Comparison of ENCODE assay signal across 8 cellular contexts in the genomic region with DNA sequence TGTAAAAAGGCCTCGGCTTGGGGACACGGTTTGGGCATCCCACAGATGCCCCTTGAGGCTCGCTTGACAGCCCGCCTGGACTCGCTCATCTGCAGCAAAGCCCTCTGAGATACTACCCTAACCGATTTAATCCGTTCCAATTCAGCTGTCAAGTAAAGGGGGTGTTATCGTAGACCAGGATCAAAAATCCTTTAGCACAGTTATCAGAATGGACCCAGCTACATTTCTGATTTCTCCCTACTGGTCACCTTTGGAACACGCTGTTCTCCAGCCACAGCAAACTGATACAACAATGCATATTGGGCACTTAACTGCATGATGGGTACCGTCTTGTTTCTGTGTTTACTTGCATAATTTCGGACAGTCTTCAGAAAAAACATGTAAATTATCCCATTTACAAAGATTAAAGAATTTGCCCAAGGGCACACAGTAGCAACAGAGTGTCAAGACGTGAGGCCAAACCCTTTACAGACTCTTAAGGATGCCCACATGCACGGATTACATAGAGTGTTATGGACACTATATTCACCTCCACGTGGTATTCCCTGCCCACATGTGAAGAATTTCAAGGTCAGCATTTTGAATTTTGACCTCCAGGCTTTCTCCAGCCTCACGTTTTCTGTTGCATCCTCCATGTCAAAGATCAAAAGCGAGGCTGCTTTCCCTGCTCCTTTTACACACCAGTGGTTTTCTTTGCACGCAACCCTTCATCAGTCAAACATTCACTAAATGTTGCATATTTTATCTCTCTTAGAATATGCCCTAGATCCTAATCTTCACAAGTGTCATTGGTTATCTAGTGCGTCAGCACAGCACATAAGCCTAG. TPM values are rescaled to one million over a fixed set of nuclear protein-coding genes. Genes with fewer than 3 reads are reported as not detected.
DNase-seq lines count a peak whose midpoint lies in the region; ATAC-seq and TF ChIP-seq lines count a peak whose summit lies in the region.

No MANE protein-coding gene starts in this region.

- POLR2A ChIA-PET in Caco-2 (lab: Charles Lee), result interaction anchor here (0.9 to 3.4 kb wide), 3 partner anchors 24 to 96 kb away, joined by 3 to 23 read pairs (median 4); no protein-coding TSS in a partner anchor

- H3K9me3 Mint-ChIP-seq in Caco-2 (ENCODE audit: unreplicated experiment) (no peaks in the 10 kb centered on the region), osteocyte (ENCODE audit: unreplicated experiment) (no peaks in the 10 kb centered on the region)

- peak overlapping the region; percentile 84 for H3K4me3 ChIP-seq in Caco-2 (ENCODE audit: low read depth, low read length)
- peak overlapping the region in 3 of 4 donors; percentile 56 to 81 (median 73) for H3K4me3 ChIP-seq in Peyer's patch
- no peak overlapping the region for H3K4me3 ChIP-seq in epithelial cell of esophagus (ENCODE audit: low read length)

- peak overlapping the region; percentile 80 for H3K4me3 Mint-ChIP-seq in Caco-2 (ENCODE audit: unreplicated experiment)
- H3K4me3 Mint-ChIP-seq in osteocyte (ENCODE audit: unreplicated experiment), result peak overlapping the region; percentile 95

- no peaks in the 10 kb centered on the region for H3K27me3 Mint-ChIP-seq in Caco-2 (ENCODE audit: insufficient read depth, unreplicated experiment)
- no peaks in the 10 kb centered on the region for H3K27me3 Mint-ChIP-seq in osteocyte (ENCODE audit: unreplicated experiment)

- no peaks in the 10 kb centered on the region for H3K27me3 ChIP-seq in Caco-2 (replicated peaks; ENCODE audit: control insufficient read depth, insufficient read depth, low read length)
- no peaks in the 10 kb centered on the region for H3K27me3 ChIP-seq in Peyer's patch

- peak overlapping the region; percentile 98 for H3K27ac Mint-ChIP-seq in Caco-2 (ENCODE audit: unreplicated experiment)
- H3K27ac Mint-ChIP-seq in osteocyte (ENCODE audit: unreplicated experiment), result peak overlapping the region; percentile 99

- CTCF ChIA-PET in Caco-2 (lab: Charles Lee), result interaction anchor here (0.8 to 2.2 kb wide), 3 partner anchors 24 to 97 kb away, joined by 3 to 14 read pairs (median 4); no protein-coding TSS in a partner anchor

- BruUV-seq in Caco-2 (replicated peaks; lab: Mats Ljungman, UMichigan), result no TSS peak

- H3K27ac ChIP-seq in Peyer's patch, result peak overlapping the region in 3 of 4 donors; percentile 93 to 99 (median 99)

- TF ChIP-seq POLR2A in Peyer's patch (IDR thresholded peaks at IDR 0.05), result no peak

- peaks cover 52% of the 10 kb centered on the region for H3K36me3 Mint-ChIP-seq in Caco-2 (ENCODE audit: insufficient read depth, unreplicated experiment)
- H3K36me3 Mint-ChIP-seq in osteocyte (ENCODE audit: unreplicated experiment), result peaks cover 11% of the 10 kb centered on the region

- DNase-seq in Caco-2, result peak; percentile 40 to 78
- no peak for DNase-seq in Peyer's patch
- no peak for DNase-seq in epithelial cell of esophagus (ENCODE audit: low read depth)
- DNase-seq in osteocyte (ENCODE audit: extremely low spot score, unreplicated experiment), result no peak
- no peak for DNase-seq in anterior cingulate cortex (lab: John Stamatoyannopoulos, UW)
- no peak for DNase-seq in omental fat pad (ENCODE audit: low spot score)

- ATAC-seq in omental fat pad (ENCODE audit: low FRiP score) (no peak), HG02678 (IDR thresholded peaks at IDR 0.05; ENCODE audit: unreplicated experiment) (no peak), GM21447 (IDR thresholded peaks at IDR 0.05; ENCODE audit: unreplicated experiment) (no peak)

- intact Hi-C loops in Caco-2 (cut with micrococcal nuclease; ENCODE audit: unreplicated experiment), result loop anchor here (1.0 to 10.0 kb wide), 3 partner anchors 336 to 431 kb away; a partner anchor contains a TSS

- H3K9me3 ChIP-seq in Caco-2 (no peaks in the 10 kb centered on the region), Peyer's patch (no peaks in the 10 kb centered on the region)

- TF ChIP-seq CTCF in Caco-2 (IDR thresholded peaks at IDR 0.05; ENCODE audit: insufficient read depth in 1 of 2, low read depth in 1 of 2, low read length in 1 of 2, severe bottlenecking in 1 of 2, unreplicated experiment in 1 of 2), result peak; percentile 23 to 37
- TF ChIP-seq CTCF in Peyer's patch (IDR thresholded peaks at IDR 0.05), result peak in 2 of 6 experiments; percentile 37 to 41
- TF ChIP-seq CTCF in epithelial cell of esophagus (IDR thresholded peaks at IDR 0.05; ENCODE audit: insufficient read depth, low read depth, low read length, missing control alignments), result peak; percentile 39
- peak; percentile 43 for TF ChIP-seq CTCF in osteocyte (IDR thresholded peaks at IDR 0.05)
- no peak for TF ChIP-seq CTCF in omental fat pad (IDR thresholded peaks at IDR 0.05)

- peaks cover 36% of the 10 kb centered on the region for H3K4me1 ChIP-seq in Caco-2
- H3K4me1 ChIP-seq in Peyer's patch, result peaks cover 0 to 29% (median 4%) of the 10 kb centered on the region in 4 donors

- H3K4me1 Mint-ChIP-seq in Caco-2 (ENCODE audit: low read depth, unreplicated experiment) (peaks cover 21% of the 10 kb centered on the region), osteocyte (ENCODE audit: unreplicated experiment) (peaks cover 40% of the 10 kb centered on the region)

- no peaks in the 10 kb centered on the region for H3K36me3 ChIP-seq in Caco-2 (ENCODE audit: control insufficient read depth, insufficient read depth, low read length)
- H3K36me3 ChIP-seq in Peyer's patch, result no peaks in the 10 kb centered on the region

RNA-seq across cellular contexts. Expression of a gene that starts 3.2 kb away (rescaled TPM):
- total RNA-seq in Caco-2 (2022) (22.4 and 30.8 TPM in 2 replicates), Peyer's patch (10 to 100 TPM; 33.1 to 71.0 (median 46.7) TPM), osteocyte (30.2 and 55.1 TPM in 2 replicates), omental fat pad (100 to 1,000 TPM; 201 to 329 (median 213) TPM)

Comparison
In these comparisons a context has a peak if more than half of its experiments do, and no peak if none do; other contexts are left out.
1. DNase-seq: peak in Caco-2 (2 of 2); none in Peyer's patch (0 of 3), epithelial cell of esophagus (single experiment), osteocyte (single experiment), anterior cingulate cortex (0 of 58) and omental fat pad (single experiment).
2. CTCF ChIP-seq: peak in Caco-2 (2 of 2), epithelial cell of esophagus (single experiment) and osteocyte (single experiment); none in omental fat pad (0 of 3).